29 cellular contexts compared by ENCODE assay signal in the genomic region with DNA sequence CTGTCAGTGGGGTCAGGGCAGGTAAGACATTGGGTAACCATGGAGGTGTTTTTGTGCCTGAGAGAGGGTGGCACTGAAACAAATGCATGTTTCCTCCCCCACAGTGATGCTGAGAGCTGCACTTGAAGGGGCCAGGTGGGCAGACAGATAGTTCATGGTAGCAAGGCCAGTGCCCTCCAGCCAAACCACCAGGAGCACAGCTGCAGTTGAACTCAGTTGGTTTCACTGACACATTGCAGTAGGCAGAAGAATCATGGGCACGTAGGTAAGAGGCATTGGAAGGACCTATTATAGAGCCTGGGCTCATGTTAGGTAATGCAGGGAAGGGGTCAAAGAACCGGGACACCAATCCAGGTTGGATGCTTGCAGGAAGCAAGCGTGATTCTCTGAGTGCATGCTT.
"Had no signal": no experiment of that assay in that cellular context is flagged by ENCODE, and none has a peak within 500 bp of the region (broad histone marks: within the 10 kb centered on the region; RNA-seq: fewer than 3 reads in every experiment).

No MANE protein-coding gene starts in this region.

- H3K4me1 ChIP-seq: foreskin keratinocyte, gastroesophageal sphincter, heart left ventricle, left lung, pancreas, right lobe of liver, suprapubic skin, transverse colon, upper lobe of right lung, uterus had no signal

- H3K27me3 ChIP-seq: gastroesophageal sphincter, hepatocyte, left lung, pancreas, right lobe of liver, suprapubic skin, transverse colon, upper lobe of right lung, uterus had no signal

- DNase-seq: dorsolateral prefrontal cortex; effector CD8-positive, alpha-beta T cell; endodermal cell; foreskin keratinocyte; heart left ventricle; left cardiac atrium; left lung; mesenchymal stem cell; midbrain; naive thymus-derived CD4-positive, alpha-beta T cell; occipital lobe; pancreas; right lobe of liver; stimulated activated CD4-positive, alpha-beta T cell treated with anti-CD3 and anti-CD28 coated beads, Interleukin-12 subunit alpha, Interleukin-12 subunit beta, amount 100 ng/mL, for 4 hours; stimulated activated CD4-positive, alpha-beta T cell treated with anti-CD3 and anti-CD28 coated beads, Interleukin-1b, Interleukin-23, amount 100 ng/mL, for 48 hours; stimulated activated CD4-positive, alpha-beta T cell treated with anti-CD3 and anti-CD28 coated beads, Interleukin-4, amount 100 ng/mL, for 1 hour; stimulated activated CD8-positive, alpha-beta memory T cell treated with anti-CD3 and anti-CD28 coated beads, Interleukin-4, amount 100 ng/mL, for 48 hours; stimulated activated naive CD4-positive, alpha-beta T cell; stimulated activated naive CD8-positive, alpha-beta T cell treated with anti-CD3 and anti-CD28 coated beads, Interleukin-15, amount 100 ng/mL, for 72 hours; transverse colon; upper lobe of right lung; uterus had no signal

- H3K9me3 ChIP-seq: gastroesophageal sphincter, heart left ventricle, left lung, pancreas, right lobe of liver, suprapubic skin, transverse colon, upper lobe of right lung, uterus had no signal

- ATAC-seq: esophagus mucosa; foreskin keratinocyte; gastroesophageal sphincter; heart left ventricle; left cardiac atrium; left lung; naive thymus-derived CD4-positive, alpha-beta T cell; pancreas; right lobe of liver; stimulated activated naive CD8-positive, alpha-beta T cell treated with anti-CD3 and anti-CD28 coated beads, Interleukin-15, amount 100 ng/mL, for 72 hours; upper lobe of right lung had no signal

- H2AFZ ChIP-seq: hepatocyte had no signal

- H3K4me2 ChIP-seq: hepatocyte, smooth muscle cell had no signal

- H3K36me3 ChIP-seq: gastroesophageal sphincter, heart left ventricle, left lung, pancreas, right lobe of liver, suprapubic skin, transverse colon, upper lobe of right lung, uterus had no signal

- H3K27ac ChIP-seq: dorsolateral prefrontal cortex, epithelial cell of prostate, foreskin keratinocyte, gastroesophageal sphincter, heart left ventricle, hepatocyte, left lung, pancreas, right lobe of liver, suprapubic skin, transverse colon, upper lobe of right lung, uterus had no signal

- H3K4me3 ChIP-seq: dorsolateral prefrontal cortex, gastroesophageal sphincter, heart left ventricle, hepatocyte, left lung, pancreas, right lobe of liver, smooth muscle cell, suprapubic skin, transverse colon, upper lobe of right lung, uterus had no signal

- FAIRE-seq: colon, pancreas had no signal
